Comparison of ENCODE assay signal across 23 cellular contexts in the genomic region with DNA sequence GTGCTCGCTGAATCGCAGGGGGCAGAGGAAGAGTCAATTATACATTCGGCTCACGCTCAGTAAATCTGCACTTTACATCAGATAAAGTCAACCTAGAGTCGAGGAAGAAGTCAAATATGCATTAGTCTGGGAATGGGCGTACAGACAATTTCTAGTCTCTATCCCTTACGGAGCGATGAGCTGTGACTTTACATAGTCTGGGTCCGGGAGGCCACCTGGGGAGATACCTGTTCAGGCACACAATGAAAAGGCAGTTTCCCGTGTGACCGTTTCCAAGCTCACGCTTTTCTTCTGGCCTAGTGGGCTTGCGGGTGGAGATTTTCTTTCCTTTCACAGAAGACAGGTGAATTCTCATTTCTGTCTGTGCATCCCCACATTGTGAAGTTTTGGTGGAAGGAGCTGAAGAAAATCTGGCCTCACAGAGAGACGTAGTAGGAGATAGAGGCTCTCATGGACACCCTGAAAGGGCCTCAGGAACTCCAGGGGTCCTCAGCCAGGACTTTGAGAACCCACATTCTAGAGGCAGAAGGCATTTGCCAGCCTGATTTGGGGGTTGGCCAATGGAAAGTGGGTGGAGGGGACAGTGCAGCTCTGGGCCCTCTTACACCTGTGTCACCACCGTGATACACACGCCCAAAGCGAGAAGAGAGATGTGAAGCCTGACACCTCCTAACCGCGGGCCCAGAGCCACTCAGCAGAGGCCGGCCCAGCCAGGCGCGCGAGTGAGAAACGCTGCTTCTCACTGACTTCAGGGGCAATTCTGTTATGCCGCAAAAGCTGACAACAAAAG. TPM values are rescaled to one million over a fixed set of nuclear protein-coding genes. Genes with fewer than 3 reads are reported as not detected.
DNase-seq lines count a peak whose midpoint lies in the region; ATAC-seq lines count a peak whose summit lies in the region.
"Had no signal": no experiment of that assay in that cellular context is flagged by ENCODE, and none has a peak within 500 bp of the region (broad histone marks: within the 10 kb centered on the region; RNA-seq: fewer than 3 reads in every experiment).

No MANE protein-coding gene starts in this region.

- H3K23ac ChIP-seq in trophoblast cell (ENCODE audit: low read length), result no peak overlapping the region

- no peak overlapping the region for H4K91ac ChIP-seq in trophoblast cell (ENCODE audit: low read depth, low read length)

- H3K9me3 ChIP-seq in aorta (ENCODE audit: control insufficient read depth, low read length), result no peaks in the 10 kb centered on the region
- H3K9me3 ChIP-seq in trophoblast cell (ENCODE audit: insufficient read depth, low read depth, low read length), result peaks cover 17% of the 10 kb centered on the region
- H3K9me3 ChIP-seq: adrenal gland; BLaER1 treated with 17β-estradiol and CSF1 and Interleukin-3, amounts not matched to agents 10 nM and 100 nM; gastrocnemius medialis; lower lobe of right lung; neutrophil; stomach; upper lobe of right lung had no signal

- H3K18ac ChIP-seq in trophoblast cell (ENCODE audit: low read length), result no peak overlapping the region

- H2BK12ac ChIP-seq in trophoblast cell (ENCODE audit: low read length), result no peak overlapping the region

- no peak for ATAC-seq in activated naive CD4-positive, alpha-beta T cell treated with anti-CD3 and anti-CD28 coated beads, Interleukin-2, amount 50 U/mL, for 72 hours
- ATAC-seq in central memory CD8-positive, alpha-beta T cell (replicated peaks; ENCODE audit: extremely low read depth, poor library complexity, severe bottlenecking), result peak; percentile 63
- peak; percentile 29 for ATAC-seq in aorta (ENCODE audit: low FRiP score)
- ATAC-seq: gastrocnemius medialis, lower lobe of right lung, Panc1, T-cell, upper lobe of right lung had no signal

- peaks cover 9% of the 10 kb centered on the region for H3K27me3 Mint-ChIP-seq in activated naive CD4-positive, alpha-beta T cell treated with anti-CD3 and anti-CD28 coated beads, Interleukin-2, amount 50 U/mL, for 24 hours
- H3K27me3 Mint-ChIP-seq in central memory CD8-positive, alpha-beta T cell, result peaks cover 15% of the 10 kb centered on the region
- peaks cover 24% of the 10 kb centered on the region for H3K27me3 Mint-ChIP-seq in activated naive CD8-positive, alpha-beta T cell treated with anti-CD3 and anti-CD28 coated beads for 36 hours

- H4K8ac ChIP-seq in trophoblast cell (ENCODE audit: low read depth, low read length), result no peak overlapping the region

- H3K4me1 ChIP-seq in aorta (ENCODE audit: control insufficient read depth in 1 of 2, insufficient read depth in 2 of 2, low read length in 2 of 2) (no peaks in the 10 kb centered on the region), trophoblast cell (ENCODE audit: control insufficient read depth in 1 of 2, insufficient read depth in 2 of 2, low read length in 2 of 2) (peaks cover 6 to 10% of the 10 kb centered on the region in 2 experiments)

- H3K4me3 ChIP-seq in aorta (ENCODE audit: low read length in 2 of 2), result no peak overlapping the region
- H3K4me3 ChIP-seq in trophoblast cell (ENCODE audit: low read depth, low read length), result no peak overlapping the region
- H3K4me3 ChIP-seq: adrenal gland; BLaER1 treated with 17β-estradiol and CSF1 and Interleukin-3, amounts not matched to agents 10 nM and 100 nM; cardiac muscle cell; gastrocnemius medialis; lower lobe of right lung; stomach; upper lobe of right lung had no signal

- H3K36me3 ChIP-seq in aorta (ENCODE audit: control insufficient read depth in 1 of 2, insufficient read depth in 2 of 2, low read length in 1 of 2), result peaks cover 0 to 7% of the 10 kb centered on the region in 2 donors
- peaks cover 29 to 33% of the 10 kb centered on the region in 2 experiments for H3K36me3 ChIP-seq in trophoblast cell (ENCODE audit: control insufficient read depth in 1 of 2, insufficient read depth in 2 of 2, low read length in 2 of 2)

- peaks cover 10% of the 10 kb centered on the region for H3K36me3 Mint-ChIP-seq in activated naive CD4-positive, alpha-beta T cell treated with anti-CD3 and anti-CD28 coated beads, Interleukin-2, amount 50 U/mL, for 24 hours
- H3K36me3 Mint-ChIP-seq in activated naive CD4-positive, alpha-beta T cell treated with anti-CD3 and anti-CD28 coated beads, Interleukin-2, amount 50 U/mL, for 72 hours, result no peaks in the 10 kb centered on the region
- H3K36me3 Mint-ChIP-seq in central memory CD8-positive, alpha-beta T cell (ENCODE audit: insufficient read depth), result peaks cover 24% of the 10 kb centered on the region
- peaks cover 2% of the 10 kb centered on the region for H3K36me3 Mint-ChIP-seq in activated naive CD8-positive, alpha-beta T cell treated with anti-CD3 and anti-CD28 coated beads for 36 hours

- H3K4me1 Mint-ChIP-seq in activated naive CD4-positive, alpha-beta T cell treated with anti-CD3 and anti-CD28 coated beads, Interleukin-2, amount 50 U/mL, for 24 hours, result peaks cover 8% of the 10 kb centered on the region
- H3K4me1 Mint-ChIP-seq in central memory CD8-positive, alpha-beta T cell, result peaks cover 13% of the 10 kb centered on the region
- H3K4me1 Mint-ChIP-seq in activated naive CD8-positive, alpha-beta T cell treated with anti-CD3 and anti-CD28 coated beads for 36 hours, result peaks cover 4% of the 10 kb centered on the region

- H3K27ac ChIP-seq in aorta (ENCODE audit: low read depth in 1 of 2, low read length in 2 of 2) (peak overlapping the region in 1 of 2 donors; percentile 82), trophoblast cell (ENCODE audit: low read depth, low read length) (no peak overlapping the region)
- H3K27ac ChIP-seq: adrenal gland; BLaER1 treated with 17β-estradiol and CSF1 and Interleukin-3, amounts not matched to agents 10 nM and 100 nM; cardiac muscle cell; gastrocnemius medialis; lower lobe of right lung; neutrophil; stomach; upper lobe of right lung had no signal

- H3K27me3 ChIP-seq in aorta (ENCODE audit: control insufficient read depth in 1 of 2, insufficient read depth in 2 of 2, low read length in 1 of 2), result no peaks in the 10 kb centered on the region
- peaks cover 21% of the 10 kb centered on the region for H3K27me3 ChIP-seq in trophoblast cell (ENCODE audit: insufficient read depth, low read length)

- H3K4ac ChIP-seq in trophoblast cell (ENCODE audit: low read depth, low read length), result no peak overlapping the region

- H3K9ac ChIP-seq in trophoblast cell (ENCODE audit: low read length), result no peak overlapping the region
- H3K9ac ChIP-seq: BLaER1 treated with 17β-estradiol and CSF1 and Interleukin-3, amounts not matched to agents 10 nM and 100 nM had no signal

- no peak overlapping the region for H2AK5ac ChIP-seq in trophoblast cell (ENCODE audit: low read length)

- no peaks in the 10 kb centered on the region for H3K79me2 ChIP-seq in trophoblast cell (ENCODE audit: control insufficient read depth, insufficient read depth, low read length, poor library complexity)

- no peak overlapping the region for H2BK120ac ChIP-seq in trophoblast cell (ENCODE audit: insufficient read depth, low read length, poor library complexity)

- intact Hi-C loops in aorta (cut with DNase I), result loop anchor here in 1 of 2 donors (2.0 kb wide), 1 partner anchor 13 kb away; no protein-coding TSS in a partner anchor

- no peak overlapping the region for H2BK5ac ChIP-seq in trophoblast cell (ENCODE audit: low read depth, low read length, poor library complexity)

- no peak overlapping the region for H3K4me2 ChIP-seq in trophoblast cell (ENCODE audit: low read length)
- H3K4me2 ChIP-seq: BLaER1 treated with 17β-estradiol and CSF1 and Interleukin-3, amounts not matched to agents 10 nM and 100 nM had no signal

- no peak overlapping the region for H3K4me3 Mint-ChIP-seq in activated naive CD4-positive, alpha-beta T cell treated with anti-CD3 and anti-CD28 coated beads, Interleukin-2, amount 50 U/mL, for 24 hours
- no peak overlapping the region for H3K4me3 Mint-ChIP-seq in central memory CD8-positive, alpha-beta T cell
- no peak overlapping the region for H3K4me3 Mint-ChIP-seq in activated naive CD8-positive, alpha-beta T cell treated with anti-CD3 and anti-CD28 coated beads for 36 hours

- no peak overlapping the region for H3K14ac ChIP-seq in trophoblast cell (ENCODE audit: low read length)

- no peaks in the 10 kb centered on the region for H3K79me1 ChIP-seq in trophoblast cell (ENCODE audit: low read length)

- H2AFZ ChIP-seq in trophoblast cell (ENCODE audit: insufficient read depth, low read length, poor library complexity), result no peak overlapping the region

- no peak for DNase-seq in activated naive CD4-positive, alpha-beta T cell treated with anti-CD3 and anti-CD28 coated beads, Interleukin-2, amount 50 U/mL, for 72 hours (ENCODE audit: low spot score in 2 of 2)
- no peak for DNase-seq in central memory CD8-positive, alpha-beta T cell (ENCODE audit: low spot score in 2 of 2)
- peak; percentile 82 for DNase-seq in mesenteric fat pad (ENCODE audit: low spot score)
- DNase-seq in aorta, result no peak
- no peak for DNase-seq in activated naive CD8-positive, alpha-beta T cell treated with anti-CD3 and anti-CD28 coated beads for 36 hours
- no peak for DNase-seq in GF-D8 (lab: John Stamatoyannopoulos, UW)
- no peak for DNase-seq in trophoblast cell
- DNase-seq: ACHN, DMS153, gastrocnemius medialis, kidney, lower lobe of right lung, NCI-H2081 treated with DMSO at 0.1 percent for 48 hours, NCI-H510A treated with DMSO at 0.1 percent for 48 hours, stomach had no signal

- no peak overlapping the region for H4K12ac ChIP-seq in trophoblast cell (ENCODE audit: low read depth, low read length)

- H3K9me3 Mint-ChIP-seq in activated naive CD4-positive, alpha-beta T cell treated with anti-CD3 and anti-CD28 coated beads, Interleukin-2, amount 50 U/mL, for 24 hours, result no peaks in the 10 kb centered on the region
- no peaks in the 10 kb centered on the region for H3K9me3 Mint-ChIP-seq in activated naive CD4-positive, alpha-beta T cell treated with anti-CD3 and anti-CD28 coated beads, Interleukin-2, amount 50 U/mL, for 72 hours
- H3K9me3 Mint-ChIP-seq in central memory CD8-positive, alpha-beta T cell, result no peaks in the 10 kb centered on the region
- H3K9me3 Mint-ChIP-seq in activated naive CD8-positive, alpha-beta T cell treated with anti-CD3 and anti-CD28 coated beads for 36 hours, result no peaks in the 10 kb centered on the region
- H3K9me3 Mint-ChIP-seq: T-cell had no signal

- H3K27ac Mint-ChIP-seq in activated naive CD4-positive, alpha-beta T cell treated with anti-CD3 and anti-CD28 coated beads, Interleukin-2, amount 50 U/mL, for 24 hours, result peak overlapping the region; percentile 3
- no peak overlapping the region for H3K27ac Mint-ChIP-seq in activated naive CD4-positive, alpha-beta T cell treated with anti-CD3 and anti-CD28 coated beads, Interleukin-2, amount 50 U/mL, for 72 hours
- H3K27ac Mint-ChIP-seq in central memory CD8-positive, alpha-beta T cell (ENCODE audit: low read depth), result peak overlapping the region; percentile 42
- H3K27ac Mint-ChIP-seq in activated naive CD8-positive, alpha-beta T cell treated with anti-CD3 and anti-CD28 coated beads for 36 hours, result no peak overlapping the region
- H3K27ac Mint-ChIP-seq: T-cell had no signal

- 49 to 50% methylated on average over 25 of the region's 25 CpGs for WGBS in aorta, 2 donors
- WGBS in trophoblast cell (ENCODE audit: extremely low coverage, insufficient coverage, insufficient read length), result no CpG with 5 or more reads among the region's 25 CpGs

RNA-seq across cellular contexts. Expression of a gene that starts 10.7 kb away (rescaled TPM):
- total RNA-seq in activated naive CD4-positive, alpha-beta T cell treated with anti-CD3 and anti-CD28 coated beads, Interleukin-2, amount 50 U/mL, for 72 hours, result not detected
- total RNA-seq in mesenteric fat pad (not detected), aorta (1 to 10 TPM; 3.0 to 4.0 TPM)
- 1 to 10 TPM; 1.6 to 1.9 TPM for polyA plus RNA-seq in aorta
- total RNA-seq in activated naive CD8-positive, alpha-beta T cell treated with anti-CD3 and anti-CD28 coated beads for 36 hours, result not detected
- polyA plus RNA-seq in trophoblast cell (2013), result 0.05 and 0.08 TPM in 2 replicates

Comparison
In these comparisons a context has a peak if more than half of its experiments do, and no peak if none do; other contexts are left out.
1. H3K27ac Mint-ChIP-seq: peak in activated naive CD4-positive, alpha-beta T cell treated with anti-CD3 and anti-CD28 coated beads, Interleukin-2, amount 50 U/mL, for 24 hours (single experiment) and central memory CD8-positive, alpha-beta T cell (single experiment); none in activated naive CD4-positive, alpha-beta T cell treated with anti-CD3 and anti-CD28 coated beads, Interleukin-2, amount 50 U/mL, for 72 hours (0 of 2) and activated naive CD8-positive, alpha-beta T cell treated with anti-CD3 and anti-CD28 coated beads for 36 hours (single experiment).
2. ATAC-seq: peak in central memory CD8-positive, alpha-beta T cell (single experiment) and aorta (single experiment); none in activated naive CD4-positive, alpha-beta T cell treated with anti-CD3 and anti-CD28 coated beads, Interleukin-2, amount 50 U/mL, for 72 hours (0 of 2).